In the genomic region with DNA sequence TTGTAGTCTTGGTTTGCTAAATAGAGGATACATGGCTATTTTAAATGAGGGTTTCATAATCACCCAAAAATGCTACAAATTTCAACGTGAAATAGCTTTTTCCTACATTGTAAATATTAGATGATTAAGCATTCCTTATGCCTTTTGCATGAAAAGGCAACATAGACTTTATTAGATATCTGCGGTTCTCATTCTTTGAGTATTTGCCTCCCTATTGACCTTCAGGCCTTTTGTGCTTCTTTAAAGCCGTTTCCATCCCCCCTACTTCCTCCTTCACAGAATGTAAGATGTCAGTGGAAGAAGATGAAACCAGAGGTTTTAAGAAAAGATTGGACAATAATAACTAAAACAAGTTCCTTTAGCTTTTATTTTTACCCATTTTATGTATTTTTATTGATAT, we compare ENCODE assay signal across 13 cellular contexts.
A peak's percentile ranks its signal among the peaks of the same experiment; 100 is the strongest.
DNase-seq lines count a peak whose midpoint lies in the region; ATAC-seq and TF ChIP-seq lines count a peak whose summit lies in the region.
"Had no signal": no experiment of that assay in that cellular context is flagged by ENCODE, and none has a peak within 500 bp of the region (broad histone marks: within the 10 kb centered on the region; RNA-seq: fewer than 3 reads in every experiment).

No MANE protein-coding gene starts in this region.

- H3K27ac Mint-ChIP-seq in CD4-positive, alpha-beta T cell, result peak overlapping the region; percentile 99
- H3K27ac Mint-ChIP-seq in GM23338, result no peak overlapping the region
- H3K27ac Mint-ChIP-seq in activated CD8-positive, alpha-beta T cell treated with anti-CD3 and anti-CD28 coated beads for 36 hours, result peak overlapping the region; percentile 91

- no peaks in the 10 kb centered on the region for H3K9me3 ChIP-seq in CD4-positive, alpha-beta T cell (ENCODE audit: control insufficient read depth, low read length)
- H3K9me3 ChIP-seq in vagina (no peaks in the 10 kb centered on the region), HAP-1 (no peaks in the 10 kb centered on the region)
- H3K9me3 ChIP-seq: Caco-2, suprapubic skin had no signal

- H3K4me1 ChIP-seq in GM23338 (ENCODE audit: insufficient read depth) (peaks cover 12% of the 10 kb centered on the region), vagina (no peaks in the 10 kb centered on the region), HAP-1 (0 out of 2 replicates have a peak, but pooled peaks cover 2% of the 10 kb centered on the region)
- H3K4me1 ChIP-seq: Caco-2, suprapubic skin had no signal

- CTCF ChIA-PET in CD4-positive, alpha-beta T cell (lab: Charles Lee), result interaction anchor here (1.0 to 1.8 kb wide), 3 partner anchors 20 to 332 kb away, joined by 3 to 4 read pairs (median 4); no protein-coding TSS in a partner anchor
- CTCF ChIA-PET in activated CD8-positive, alpha-beta T cell treated with anti-CD3 and anti-CD28 coated beads for 36 hours (lab: Charles Lee), result interaction anchor here (0.7 to 1.8 kb wide), 5 partner anchors 17 to 333 kb away, joined by 3 to 7 read pairs (median 4); a partner anchor contains a TSS

- peaks cover 77% of the 10 kb centered on the region for H3K4me1 Mint-ChIP-seq in CD4-positive, alpha-beta T cell (ENCODE audit: low read depth)
- peaks cover 11% of the 10 kb centered on the region; the same call in 2 of the 3 replicates for H3K4me1 Mint-ChIP-seq in GM23338
- H3K4me1 Mint-ChIP-seq in activated CD8-positive, alpha-beta T cell treated with anti-CD3 and anti-CD28 coated beads for 36 hours (ENCODE audit: low read depth), result peaks cover 58% of the 10 kb centered on the region

- H4K20me1 ChIP-seq in GM23338 (replicated peaks; ENCODE audit: insufficient read depth), result no peaks in the 10 kb centered on the region

- peak overlapping the region; percentile 65 for H3K4me3 Mint-ChIP-seq in CD4-positive, alpha-beta T cell
- H3K4me3 Mint-ChIP-seq in GM23338, result no peak overlapping the region
- peak overlapping the region; percentile 61 for H3K4me3 Mint-ChIP-seq in activated CD8-positive, alpha-beta T cell treated with anti-CD3 and anti-CD28 coated beads for 36 hours

- H3K27ac ChIP-seq in CD4-positive, alpha-beta T cell (ENCODE audit: low read depth, low read length), result peak overlapping the region; percentile 90
- H3K27ac ChIP-seq in GM23338 (ENCODE audit: low read depth) (no peak overlapping the region), vagina (no peak overlapping the region)
- H3K27ac ChIP-seq: PC-9, suprapubic skin had no signal

- TF ChIP-seq CTCF in CD4-positive, alpha-beta T cell (IDR thresholded peaks at IDR 0.05), result no peak
- TF ChIP-seq CTCF in GM23338 (conservative IDR thresholded peaks at IDR 0.05; ENCODE audit: low read depth in 2 of 2) (no peak), vagina (IDR thresholded peaks at IDR 0.05) (no peak), GM10266 (IDR thresholded peaks at IDR 0.05; ENCODE audit: control insufficient read depth, insufficient read depth, low read depth, missing control alignments) (no peak)
- no peak for TF ChIP-seq CTCF in activated CD8-positive, alpha-beta T cell treated with anti-CD3 and anti-CD28 coated beads for 36 hours (IDR thresholded peaks at IDR 0.05)

- ATAC-seq in CD4-positive, alpha-beta T cell (ENCODE audit: poor library complexity), result no peak
- ATAC-seq in GM23338 (no peak), HG02642 (IDR thresholded peaks at IDR 0.05; ENCODE audit: poor library complexity, unreplicated experiment) (no peak)
- no peak for ATAC-seq in activated CD8-positive, alpha-beta T cell treated with anti-CD3 and anti-CD28 coated beads for 36 hours
- ATAC-seq: esophagus mucosa had no signal

- in situ Hi-C loops in HAP-1 (cut with MboI; ENCODE audit: low sequenced_read_pairs), result loop anchor here (25.0 kb wide), 1 partner anchor 338 kb away; a partner anchor contains a TSS

- H3K9me3 Mint-ChIP-seq in CD4-positive, alpha-beta T cell, result no peaks in the 10 kb centered on the region
- H3K9me3 Mint-ChIP-seq in GM23338, result no peaks in the 10 kb centered on the region
- peaks cover 4% of the 10 kb centered on the region for H3K9me3 Mint-ChIP-seq in activated CD8-positive, alpha-beta T cell treated with anti-CD3 and anti-CD28 coated beads for 36 hours

- H3K4me2 ChIP-seq in GM23338, result no peak overlapping the region
- H3K4me2 ChIP-seq: PC-9 had no signal

- H3K27me3 Mint-ChIP-seq in CD4-positive, alpha-beta T cell, result no peaks in the 10 kb centered on the region
- no peaks in the 10 kb centered on the region for H3K27me3 Mint-ChIP-seq in GM23338 (ENCODE audit: insufficient read depth, low read depth, poor library complexity)
- H3K27me3 Mint-ChIP-seq in activated CD8-positive, alpha-beta T cell treated with anti-CD3 and anti-CD28 coated beads for 36 hours, result no peaks in the 10 kb centered on the region

- H2AFZ ChIP-seq in GM23338, result no peak overlapping the region

- intact Hi-C loops in CD4-positive, alpha-beta T cell (cut with DNase I, micrococcal nuclease), result loop anchor here in 1 of 2 experiments (1.0 to 10.0 kb wide), 4 partner anchors 17 to 333 kb away; a partner anchor contains a TSS
- intact Hi-C loops in activated CD8-positive, alpha-beta T cell treated with anti-CD3 and anti-CD28 coated beads for 36 hours (cut with micrococcal nuclease), result loop anchor here (1.0 kb wide), 1 partner anchor 17 kb away; no protein-coding TSS in a partner anchor
- intact Hi-C loops in vagina (cut with DNase I), result no loop called here

- H3K36me3 ChIP-seq in GM23338 (ENCODE audit: insufficient read depth) (no peaks in the 10 kb centered on the region), vagina (no peaks in the 10 kb centered on the region), HAP-1 (replicated peaks) (no peaks in the 10 kb centered on the region)
- H3K36me3 ChIP-seq: suprapubic skin had no signal

- POLR2A ChIA-PET in CD4-positive, alpha-beta T cell (lab: Charles Lee), result interaction anchor here (0.6 to 4.1 kb wide), 15 partner anchors 9 to 333 kb away, joined by 3 to 39 read pairs (median 6); a partner anchor contains a TSS
- POLR2A ChIA-PET in activated CD8-positive, alpha-beta T cell treated with anti-CD3 and anti-CD28 coated beads for 36 hours (lab: Charles Lee), result interaction anchor here (2.6 kb wide), 1 partner anchor 333 kb away, joined by 11 read pairs; a partner anchor contains a TSS

- no peak for DNase-seq in CD4-positive, alpha-beta T cell
- DNase-seq in GM23338 (ENCODE audit: low spot score), result peak; percentile 11
- no peak for DNase-seq in activated CD8-positive, alpha-beta T cell treated with anti-CD3 and anti-CD28 coated beads for 36 hours
- peak; percentile 93 for DNase-seq in iris pigment epithelial cell (ENCODE audit: low read depth)
- DNase-seq in vagina (ENCODE audit: extremely low spot score in 2 of 2), result no peak
- no peak for DNase-seq in HAP-1 (ENCODE audit: low spot score in 2 of 2)
- no peak for DNase-seq in GM10266 (ENCODE audit: extremely low spot score)
- DNase-seq: Caco-2, NCI-H1930, PC-9 had no signal

- H3K27me3 ChIP-seq in CD4-positive, alpha-beta T cell (ENCODE audit: control insufficient read depth, insufficient read depth, low read length), result no peaks in the 10 kb centered on the region
- H3K27me3 ChIP-seq in GM23338 (ENCODE audit: insufficient read depth) (no peaks in the 10 kb centered on the region), vagina (no peaks in the 10 kb centered on the region), HAP-1 (ENCODE audit: low read depth) (no peaks in the 10 kb centered on the region)
- H3K27me3 ChIP-seq: suprapubic skin had no signal

- H3K4me3 ChIP-seq in GM23338 (no peak overlapping the region), vagina (no peak overlapping the region), HAP-1 (no peak overlapping the region)
- H3K4me3 ChIP-seq: PC-9, suprapubic skin had no signal

- H3K79me2 ChIP-seq in GM23338 (replicated peaks; ENCODE audit: insufficient read depth), result no peaks in the 10 kb centered on the region

- H3F3A ChIP-seq in GM23338 (replicated peaks; ENCODE audit: low read depth), result no peaks in the 10 kb centered on the region

- TF ChIP-seq POLR2A in vagina (IDR thresholded peaks at IDR 0.05), result no peak

- H3K9me2 ChIP-seq in GM23338 (ENCODE audit: insufficient read depth), result no peaks in the 10 kb centered on the region

- peaks cover 20% of the 10 kb centered on the region for H3K36me3 Mint-ChIP-seq in CD4-positive, alpha-beta T cell (ENCODE audit: low read depth)
- H3K36me3 Mint-ChIP-seq in GM23338 (ENCODE audit: low read depth), result no peaks in the 10 kb centered on the region
- peaks cover 29% of the 10 kb centered on the region for H3K36me3 Mint-ChIP-seq in activated CD8-positive, alpha-beta T cell treated with anti-CD3 and anti-CD28 coated beads for 36 hours (ENCODE audit: low read depth)

TF ChIP-seq in GM23338, 12 proteins besides CTCF, POLR2A, EP300 and RAD21 (continues in another document):
- TF ChIP-seq POLR2AphosphoS5 (IDR thresholded peaks at IDR 0.05; ENCODE audit: low read depth), result no peak

Comparison
In these comparisons a context has a peak if more than half of its experiments do, and no peak if none do; other contexts are left out.
1. DNase-seq: peak in GM23338 (single experiment) and iris pigment epithelial cell (single experiment); none in CD4-positive, alpha-beta T cell (0 of 10), activated CD8-positive, alpha-beta T cell treated with anti-CD3 and anti-CD28 coated beads for 36 hours (single experiment), vagina (0 of 2), HAP-1 (0 of 2) and GM10266 (single experiment).